1 cellular context compared by ENCODE assay signal in the genomic region with DNA sequence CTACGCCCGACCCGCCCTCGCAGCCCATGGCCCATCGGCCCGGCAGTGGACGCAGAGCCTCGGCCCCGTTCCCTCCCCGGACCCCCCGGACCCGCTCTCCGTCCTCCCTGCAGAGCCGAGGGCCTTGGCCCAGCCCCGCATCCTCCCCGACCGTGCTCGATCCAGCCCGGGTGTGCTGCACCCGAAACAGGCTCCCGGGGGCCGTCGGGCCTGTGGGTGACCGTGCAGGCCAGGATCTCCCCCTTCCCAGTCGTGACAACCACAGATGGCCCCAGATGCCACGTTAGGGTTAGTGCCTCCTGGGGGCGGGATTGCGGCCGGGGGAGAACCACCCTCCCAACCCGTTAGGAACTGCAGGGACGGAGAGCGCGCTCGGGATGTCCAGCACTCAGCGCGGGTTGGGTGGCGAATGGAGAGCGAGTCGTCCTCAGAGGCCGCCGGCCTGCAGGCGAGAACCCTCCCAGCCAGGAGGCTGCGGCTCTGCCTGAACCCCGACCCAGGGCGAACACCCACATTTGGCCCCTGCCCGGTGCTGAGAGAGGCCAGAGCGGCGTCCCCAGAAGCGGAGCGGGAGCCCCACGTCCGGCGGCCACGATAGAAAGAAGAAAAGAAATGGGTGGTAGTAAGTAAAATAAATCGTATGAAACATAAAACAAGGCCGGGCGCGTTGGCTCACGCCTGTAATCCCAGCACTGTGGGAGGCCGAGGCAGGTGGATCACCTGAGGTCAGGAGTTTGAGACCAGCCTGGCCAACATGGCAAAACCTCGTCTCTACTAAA.
TF ChIP-seq lines count a peak whose summit lies in the region.

No MANE protein-coding gene starts in this region.

TF ChIP-seq in H1, 55 proteins besides CTCF, POLR2A, EP300 and RAD21:
- TF ChIP-seq TBP (IDR thresholded peaks at IDR 0.05; ENCODE audit: low read depth, low read length) (peak; percentile 37; the same call in 1 of the 2 replicates), SAP30 (IDR thresholded peaks at IDR 0.05; ENCODE audit: insufficient read depth, insufficient replicate concordance, low read length) (no peak)
- TF ChIP-seq, protein P1, sequence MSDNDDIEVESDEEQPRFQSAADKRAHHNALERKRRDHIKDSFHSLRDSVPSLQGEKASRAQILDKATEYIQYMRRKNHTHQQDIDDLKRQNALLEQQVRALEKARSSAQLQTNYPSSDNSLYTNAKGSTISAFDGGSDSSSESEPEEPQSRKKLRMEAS (IDR thresholded peaks at IDR 0.05), result peak; percentile 24; the same call in 1 of the 2 replicates
